Comparison of ENCODE assay signal across 8 cellular contexts in the genomic region with DNA sequence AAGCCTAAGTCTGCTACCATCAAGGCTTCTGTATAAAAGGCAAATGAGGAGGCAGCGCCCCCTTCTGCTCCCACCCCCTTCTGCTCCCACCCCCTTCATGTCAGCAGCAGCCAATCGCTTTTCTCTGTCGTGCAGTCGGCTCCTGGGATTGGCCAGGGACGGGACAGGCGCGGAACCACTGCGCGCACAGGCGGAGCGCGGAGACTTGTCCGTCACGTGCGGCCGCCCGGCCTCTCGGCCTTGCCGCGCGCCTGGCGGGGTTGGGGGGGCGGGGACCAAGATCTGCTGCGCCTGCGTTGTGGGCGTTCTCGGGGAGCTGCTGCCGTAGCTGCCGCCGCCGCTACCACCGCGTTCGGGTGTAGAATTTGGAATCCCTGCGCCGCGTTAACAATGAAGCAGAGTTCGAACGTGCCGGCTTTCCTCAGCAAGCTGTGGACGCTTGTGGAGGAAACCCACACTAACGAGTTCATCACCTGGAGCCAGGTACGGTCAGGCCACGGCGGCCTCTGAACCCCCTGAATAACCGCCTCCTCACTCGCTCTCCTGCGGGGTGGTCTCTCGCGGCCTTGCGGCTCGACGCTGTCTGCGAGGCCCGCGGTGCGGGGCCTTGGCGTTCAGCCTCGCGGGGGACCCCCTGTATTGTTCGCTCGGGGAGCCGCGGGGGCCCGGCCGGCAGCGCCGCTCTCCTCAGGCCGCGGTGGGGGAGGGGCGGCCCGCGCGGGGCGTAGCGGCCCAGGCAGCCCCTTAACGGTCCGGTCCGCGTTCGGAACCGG. TPM values are rescaled to one million over a fixed set of nuclear protein-coding genes. Genes with fewer than 3 reads are reported as not detected.
DNase-seq lines count a peak whose midpoint lies in the region; ATAC-seq and TF ChIP-seq lines count a peak whose summit lies in the region.

A gene with protein sequence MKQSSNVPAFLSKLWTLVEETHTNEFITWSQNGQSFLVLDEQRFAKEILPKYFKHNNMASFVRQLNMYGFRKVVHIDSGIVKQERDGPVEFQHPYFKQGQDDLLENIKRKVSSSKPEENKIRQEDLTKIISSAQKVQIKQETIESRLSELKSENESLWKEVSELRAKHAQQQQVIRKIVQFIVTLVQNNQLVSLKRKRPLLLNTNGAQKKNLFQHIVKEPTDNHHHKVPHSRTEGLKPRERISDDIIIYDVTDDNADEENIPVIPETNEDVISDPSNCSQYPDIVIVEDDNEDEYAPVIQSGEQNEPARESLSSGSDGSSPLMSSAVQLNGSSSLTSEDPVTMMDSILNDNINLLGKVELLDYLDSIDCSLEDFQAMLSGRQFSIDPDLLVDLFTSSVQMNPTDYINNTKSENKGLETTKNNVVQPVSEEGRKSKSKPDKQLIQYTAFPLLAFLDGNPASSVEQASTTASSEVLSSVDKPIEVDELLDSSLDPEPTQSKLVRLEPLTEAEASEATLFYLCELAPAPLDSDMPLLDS (plus strand): TSS at position 305 of the 773 bp plus-strand sequence. CDS start 86 bp downstream, at position 391.

- peaks cover 47% of the 10 kb centered on the region for H3K4me1 ChIP-seq in DND-41 (ENCODE audit: insufficient read depth, low read length)
- peaks cover 23% of the 10 kb centered on the region for H3K4me1 ChIP-seq in Karpas-422 (ENCODE audit: low read length)
- H3K4me1 ChIP-seq in fibroblast of lung (ENCODE audit: control insufficient read depth, extremely low read depth, insufficient read depth, low read length), result peaks cover 6% of the 10 kb centered on the region

- H2AFZ ChIP-seq in DND-41 (ENCODE audit: low read depth, low read length) (peak within 1 kb of the TSS; percentile 99), Karpas-422 (ENCODE audit: low read length) (peak within 1 kb of the TSS; percentile 85), fibroblast of lung (ENCODE audit: low read length) (peak within 1 kb of the TSS; percentile 99)

- H3K27me3 ChIP-seq in DND-41 (ENCODE audit: insufficient read depth, low read length, poor library complexity) (no peaks in the 10 kb centered on the region), Karpas-422 (ENCODE audit: low read length) (no peaks in the 10 kb centered on the region), fibroblast of lung (ENCODE audit: control insufficient read depth, insufficient read depth, low read length) (no peaks in the 10 kb centered on the region)

- peaks cover 3% of the 10 kb centered on the region for H3K9me2 ChIP-seq in Karpas-422 (replicated peaks; ENCODE audit: insufficient read depth, low read length)

- peak within 1 kb of the TSS; percentile 98 for H3K4me3 Mint-ChIP-seq in activated T-helper 1 cell treated with anti-CD3 and anti-CD28 coated beads, Interleukin-12 subunit alpha, Interleukin-12 subunit beta, Interleukin-2, Interleukin-4 antibody, amounts not matched to agents 30 ng/mL and 10 ng/mL and 1 ng/mL, durations not matched to agents 14 hours and 24 hours and 36 hours
- H3K4me3 Mint-ChIP-seq in naive thymus-derived CD8-positive, alpha-beta T cell, result peak within 1 kb of the TSS; percentile 94 to 100 (median 98)

- peaks cover 51% of the 10 kb centered on the region for H3K79me2 ChIP-seq in DND-41 (ENCODE audit: insufficient read depth, low read length)
- peaks cover 51% of the 10 kb centered on the region for H3K79me2 ChIP-seq in Karpas-422 (ENCODE audit: low read length)
- peaks cover 38% of the 10 kb centered on the region for H3K79me2 ChIP-seq in fibroblast of lung (ENCODE audit: control insufficient read depth, insufficient read depth, low read length)

- DNase-seq in DND-41 (peak; percentile 97), Karpas-422 (peak; percentile 98), RKO (ENCODE audit: low spot score) (peak; percentile 96), fibroblast of lung (ENCODE audit: low read depth in 2 of 2) (peak; percentile 98 to 99)
- peak; percentile 91 for DNase-seq in activated T-helper 1 cell treated with anti-CD3 and anti-CD28 coated beads, Interleukin-12 subunit alpha, Interleukin-12 subunit beta, Interleukin-2, Interleukin-4 antibody, amounts not matched to agents 30 ng/mL and 10 ng/mL and 1 ng/mL, durations not matched to agents 14 hours and 24 hours and 36 hours (ENCODE audit: low spot score)
- DNase-seq in naive thymus-derived CD8-positive, alpha-beta T cell, result peak; percentile 81 to 97 (median 93)
- DNase-seq in stimulated activated naive CD4-positive, alpha-beta T cell (lab: John Stamatoyannopoulos, UW), result peak; percentile 87 to 94 (median 92)

- H3K9me3 ChIP-seq in DND-41 (ENCODE audit: insufficient read depth, low read length, severe bottlenecking) (no peaks in the 10 kb centered on the region), Karpas-422 (ENCODE audit: low read length) (no peaks in the 10 kb centered on the region), fibroblast of lung (ENCODE audit: control insufficient read depth, insufficient read depth, low read depth, low read length) (no peaks in the 10 kb centered on the region)

- POLR2A ChIA-PET in naive thymus-derived CD8-positive, alpha-beta T cell (lab: Charles Lee), result interaction anchor here (0.9 to 2.0 kb wide), 8 partner anchors 9 to 1065 kb away, joined by 3 to 18 read pairs (median 4); partner anchors contain the start of genes SERINC1 and TBC1D32

- ATAC-seq in DND-41 (ENCODE audit: insufficient read depth, low read depth) (peak; percentile 99), GM21825 (IDR thresholded peaks at IDR 0.05; ENCODE audit: unreplicated experiment) (peak; percentile 99)
- peak; percentile 96 to 97 for ATAC-seq in naive thymus-derived CD8-positive, alpha-beta T cell

- peak within 1 kb of the TSS; percentile 65 for H3K4me2 ChIP-seq in DND-41 (ENCODE audit: insufficient read depth, low read length)
- peak within 1 kb of the TSS; percentile 84 for H3K4me2 ChIP-seq in Karpas-422 (ENCODE audit: low read depth, low read length, poor library complexity, severe bottlenecking)
- H3K4me2 ChIP-seq in fibroblast of lung (ENCODE audit: extremely low read depth, insufficient read depth, low read length), result peak within 1 kb of the TSS; percentile 84

- TF ChIP-seq CTCF in DND-41 (IDR thresholded peaks at IDR 0.05; ENCODE audit: borderline replicate concordance, extremely low read depth, low read length, poor library complexity, severe bottlenecking) (peak; percentile 49), fibroblast of lung (conservative IDR thresholded peaks at IDR 0.05 in 1 of 2, IDR thresholded peaks at IDR 0.05 in 1 of 2; ENCODE audit: low read depth in 1 of 2, low read length in 2 of 2) (peak; percentile 17 to 23)

- H3K4me3 ChIP-seq in DND-41 (ENCODE audit: low read depth in 1 of 2, low read length in 2 of 2) (peak within 1 kb of the TSS; percentile 83 to 100), Karpas-422 (ENCODE audit: low read length) (peak within 1 kb of the TSS; percentile 97), fibroblast of lung (replicated peaks in 1 of 4; ENCODE audit: control extremely low read depth in 1 of 4, insufficient read depth in 1 of 4, low read depth in 3 of 4, low read length in 4 of 4) (peak within 1 kb of the TSS; percentile 75 to 95 (median 92))

- H3K36me3 Mint-ChIP-seq in activated T-helper 1 cell treated with anti-CD3 and anti-CD28 coated beads, Interleukin-12 subunit alpha, Interleukin-12 subunit beta, Interleukin-2, Interleukin-4 antibody, amounts not matched to agents 30 ng/mL and 10 ng/mL and 1 ng/mL, durations not matched to agents 14 hours and 24 hours and 36 hours (ENCODE audit: low read depth), result peaks cover 12% of the 10 kb centered on the region
- peaks cover 0 to 4% (median 3%) of the 10 kb centered on the region in 3 donors for H3K36me3 Mint-ChIP-seq in naive thymus-derived CD8-positive, alpha-beta T cell

- peak within 1 kb of the TSS; percentile 98 for H3K27ac Mint-ChIP-seq in activated T-helper 1 cell treated with anti-CD3 and anti-CD28 coated beads, Interleukin-12 subunit alpha, Interleukin-12 subunit beta, Interleukin-2, Interleukin-4 antibody, amounts not matched to agents 30 ng/mL and 10 ng/mL and 1 ng/mL, durations not matched to agents 14 hours and 24 hours and 36 hours
- peak within 1 kb of the TSS; percentile 84 to 99 (median 97) for H3K27ac Mint-ChIP-seq in naive thymus-derived CD8-positive, alpha-beta T cell

- H3K9ac ChIP-seq in DND-41 (ENCODE audit: low read depth, low read length) (peak within 1 kb of the TSS; percentile 98), Karpas-422 (ENCODE audit: low read length) (peak within 1 kb of the TSS; percentile 98), fibroblast of lung (ENCODE audit: insufficient read depth, low read length) (peak within 1 kb of the TSS; percentile 95)

- no peaks in the 10 kb centered on the region for H3K27me3 Mint-ChIP-seq in activated T-helper 1 cell treated with anti-CD3 and anti-CD28 coated beads, Interleukin-12 subunit alpha, Interleukin-12 subunit beta, Interleukin-2, Interleukin-4 antibody, amounts not matched to agents 30 ng/mL and 10 ng/mL and 1 ng/mL, durations not matched to agents 14 hours and 24 hours and 36 hours (ENCODE audit: insufficient read depth)
- H3K27me3 Mint-ChIP-seq in naive thymus-derived CD8-positive, alpha-beta T cell, result no peaks in the 10 kb centered on the region

- peaks cover 22% of the 10 kb centered on the region; the same call in 1 of the 2 replicates for H4K20me1 ChIP-seq in DND-41 (ENCODE audit: insufficient read depth, low read length)
- peaks cover 12% of the 10 kb centered on the region; the same call in 1 of the 2 replicates for H4K20me1 ChIP-seq in Karpas-422 (ENCODE audit: insufficient read depth, low read depth, low read length)
- H4K20me1 ChIP-seq in fibroblast of lung (ENCODE audit: control insufficient read depth, extremely low read depth, insufficient read depth, low read length), result no peaks in the 10 kb centered on the region

- H3K27ac ChIP-seq in DND-41 (ENCODE audit: low read length) (peak within 1 kb of the TSS; percentile 97), Karpas-422 (ENCODE audit: low read length) (peak within 1 kb of the TSS; percentile 68), fibroblast of lung (ENCODE audit: insufficient read depth, low read length) (peak within 1 kb of the TSS; percentile 83)

- no peaks in the 10 kb centered on the region for H3K9me3 Mint-ChIP-seq in activated T-helper 1 cell treated with anti-CD3 and anti-CD28 coated beads, Interleukin-12 subunit alpha, Interleukin-12 subunit beta, Interleukin-2, Interleukin-4 antibody, amounts not matched to agents 30 ng/mL and 10 ng/mL and 1 ng/mL, durations not matched to agents 14 hours and 24 hours and 36 hours
- no peaks in the 10 kb centered on the region for H3K9me3 Mint-ChIP-seq in naive thymus-derived CD8-positive, alpha-beta T cell

- H3K36me3 ChIP-seq in DND-41 (ENCODE audit: insufficient read depth, low read length) (peaks cover 7% of the 10 kb centered on the region), Karpas-422 (ENCODE audit: insufficient read depth, low read length) (peaks cover 13% of the 10 kb centered on the region), fibroblast of lung (ENCODE audit: control insufficient read depth, insufficient read depth, low read length) (no peaks in the 10 kb centered on the region)

- H3K4me1 Mint-ChIP-seq in activated T-helper 1 cell treated with anti-CD3 and anti-CD28 coated beads, Interleukin-12 subunit alpha, Interleukin-12 subunit beta, Interleukin-2, Interleukin-4 antibody, amounts not matched to agents 30 ng/mL and 10 ng/mL and 1 ng/mL, durations not matched to agents 14 hours and 24 hours and 36 hours (ENCODE audit: low read depth), result peaks cover 41% of the 10 kb centered on the region
- peaks cover 18 to 49% (median 35%) of the 10 kb centered on the region in 4 donors for H3K4me1 Mint-ChIP-seq in naive thymus-derived CD8-positive, alpha-beta T cell

- intact Hi-C loops in activated T-helper 1 cell treated with anti-CD3 and anti-CD28 coated beads, Interleukin-12 subunit alpha, Interleukin-12 subunit beta, Interleukin-2, Interleukin-4 antibody, amounts not matched to agents 30 ng/mL and 10 ng/mL and 1 ng/mL, durations not matched to agents 14 hours and 24 hours and 36 hours (cut with micrococcal nuclease), result loop anchor here (1.0 to 5.0 kb wide), 6 partner anchors 9 to 1064 kb away; partner anchors contain the start of genes PKIB and SERINC1

RNA-seq across cellular contexts. Expression of the gene that starts here (rescaled TPM):
- 30.5 and 52.1 TPM in 2 replicates for total RNA-seq in Karpas-422 (2014; rRNA removed; shearing (Covaris generic); ENCODE audit: low replicate concordance)
- 14.7 and 15.3 TPM in 2 replicates for total RNA-seq in activated T-helper 1 cell treated with anti-CD3 and anti-CD28 coated beads, Interleukin-12 subunit alpha, Interleukin-12 subunit beta, Interleukin-2, Interleukin-4 antibody, amounts not matched to agents 30 ng/mL and 10 ng/mL and 1 ng/mL, durations not matched to agents 14 hours and 24 hours and 36 hours
- total RNA-seq in fibroblast of lung, result 24.9 and 31.5 TPM in 2 replicates
- polyA plus RNA-seq in fibroblast of lung, result 26.2 and 30.0 TPM in 2 replicates
- polyA plus RNA-seq in fibroblast of lung (2012), result 10.1 and 10.5 TPM in 2 replicates
- 15.0 and 17.0 TPM in 2 replicates for polyA minus RNA-seq in fibroblast of lung (ENCODE audit: low replicate concordance)
- 10 to 100 TPM; 30.6 to 33.3 TPM for total RNA-seq in naive thymus-derived CD8-positive, alpha-beta T cell
- polyA plus RNA-seq in naive thymus-derived CD8-positive, alpha-beta T cell, result 10 to 100 TPM; 17.9 to 32.6 (median 22.7) TPM

Comparison
In these comparisons a context has a peak if more than half of its experiments do, and no peak if none do; other contexts are left out.
1. Peak in every context shown above with its lines: DNase-seq, ATAC-seq, H3K4me3 ChIP-seq and H3K27ac ChIP-seq.